31 cellular contexts compared by ENCODE assay signal in the genomic region with DNA sequence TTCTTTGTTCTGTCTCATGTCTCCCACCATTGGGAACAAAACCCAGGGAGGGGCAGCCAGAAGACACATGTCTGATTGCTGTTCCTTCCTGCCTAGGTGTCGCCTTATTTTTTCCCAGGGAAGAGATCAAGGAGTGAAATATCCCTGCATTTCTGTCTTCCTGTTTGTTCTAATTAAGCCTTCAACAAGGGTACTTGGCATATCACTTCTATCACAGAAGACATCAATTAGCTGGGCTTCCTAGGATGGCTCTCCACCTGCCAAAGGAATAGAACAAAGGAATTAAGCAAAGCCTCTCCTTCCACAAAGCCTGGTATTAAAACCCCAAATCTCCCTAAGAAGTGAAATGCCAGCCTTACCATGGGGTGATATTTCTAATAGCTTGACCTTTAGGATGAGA.
"Had no signal": no experiment of that assay in that cellular context is flagged by ENCODE, and none has a peak within 500 bp of the region (broad histone marks: within the 10 kb centered on the region; RNA-seq: fewer than 3 reads in every experiment).

No MANE protein-coding gene starts in this region.

- H3K27ac ChIP-seq: brain microvascular endothelial cell, KMS-11, Peyer's patch, WERI-Rb-1 had no signal

- H3K27ac Mint-ChIP-seq: activated CD4-positive, alpha-beta memory T cell treated with anti-CD3 and anti-CD28 coated beads, Interleukin-2, amount 10 ng/mL, durations not matched to agents 7 days and 5 days; activated CD8-positive, alpha-beta memory T cell treated with anti-CD3 and anti-CD28 coated beads, Interleukin-2, amount 10 ng/mL, durations not matched to agents 7 days and 5 days; activated naive CD8-positive, alpha-beta T cell treated with anti-CD3 and anti-CD28 coated beads for 36 hours had no signal

- DNase-seq: activated CD4-positive, alpha-beta memory T cell treated with anti-CD3 and anti-CD28 coated beads, Interleukin-2, amount 10 ng/mL, durations not matched to agents 7 days and 5 days; activated CD4-positive, alpha-beta T cell treated with anti-CD3 and anti-CD28 coated beads for 1 hour; activated CD4-positive, alpha-beta T cell treated with anti-CD3 and anti-CD28 coated beads for 48 hours; activated CD4-positive, CD25-positive, alpha-beta regulatory T cell; activated CD8-positive, alpha-beta memory T cell treated with anti-CD3 and anti-CD28 coated beads for 24 hours; activated CD8-positive, alpha-beta memory T cell treated with anti-CD3 and anti-CD28 coated beads, Interleukin-2, amount 10 ng/mL, durations not matched to agents 7 days and 5 days; activated CD8-positive, alpha-beta memory T cell treated with anti-CD3 and anti-CD28 coated beads, Interleukin-2, amount 50 U/mL, for 48 hours; activated effector memory CD4-positive, alpha-beta T cell treated with anti-CD3 and anti-CD28 coated beads, Interleukin-2, amount 50 U/mL, for 16 hours; activated naive CD4-positive, alpha-beta T cell; activated naive CD4-positive, alpha-beta T cell treated with anti-CD3 and anti-CD28 coated beads, Interleukin-2, amount 50 U/mL, for 16 hours; activated naive CD8-positive, alpha-beta T cell treated with anti-CD3 and anti-CD28 coated beads for 36 hours; activated T-cell treated with anti-CD3 and anti-CD28 coated beads, Interleukin-2, amount 50 U/mL, for 48 hours; amniotic stem cell; aorta; brain microvascular endothelial cell; central memory CD4-positive, alpha-beta T cell; NCI-H146; NCI-H187; NCI-H345; NCI-H524 treated with DMSO at 0.1 percent for 48 hours; NCI-H748 treated with DMSO at 0.1 percent for 48 hours; NK-92 treated with Interleukin-12 subunit alpha and Interleukin-12 subunit beta, amount 100 ng/mL, for 24 hours; PC-3; Peyer's patch; SHP77 treated with DMSO at 0.1 percent for 48 hours; T-cell; T-helper 2 cell; T1000; WERI-Rb-1 had no signal

- H3K36me3 ChIP-seq: brain microvascular endothelial cell, Peyer's patch, WERI-Rb-1 had no signal

- H3K27me3 ChIP-seq: brain microvascular endothelial cell, Peyer's patch had no signal

- H3K4me2 ChIP-seq: KMS-11 had no signal

- H3K4me1 Mint-ChIP-seq: activated CD4-positive, alpha-beta memory T cell treated with anti-CD3 and anti-CD28 coated beads, Interleukin-2, amount 10 ng/mL, durations not matched to agents 7 days and 5 days; activated CD8-positive, alpha-beta memory T cell treated with anti-CD3 and anti-CD28 coated beads, Interleukin-2, amount 10 ng/mL, durations not matched to agents 7 days and 5 days; activated naive CD8-positive, alpha-beta T cell treated with anti-CD3 and anti-CD28 coated beads for 36 hours had no signal

- H3K36me3 Mint-ChIP-seq: activated naive CD8-positive, alpha-beta T cell treated with anti-CD3 and anti-CD28 coated beads for 36 hours had no signal

- H3K9ac ChIP-seq: KMS-11 had no signal

- H3K4me3 Mint-ChIP-seq: activated CD4-positive, alpha-beta memory T cell treated with anti-CD3 and anti-CD28 coated beads, Interleukin-2, amount 10 ng/mL, durations not matched to agents 7 days and 5 days; activated CD8-positive, alpha-beta memory T cell treated with anti-CD3 and anti-CD28 coated beads, Interleukin-2, amount 10 ng/mL, durations not matched to agents 7 days and 5 days; activated naive CD8-positive, alpha-beta T cell treated with anti-CD3 and anti-CD28 coated beads for 36 hours; T-cell had no signal

- ATAC-seq: activated CD8-positive, alpha-beta memory T cell treated with anti-CD3 and anti-CD28 coated beads, Interleukin-2, amount 10 ng/mL, durations not matched to agents 7 days and 5 days; PC-3; SK-N-SH treated with all-trans-retinoic acid at 6 μM for 48 hours; T-cell had no signal

- H3K27me3 Mint-ChIP-seq: activated naive CD8-positive, alpha-beta T cell treated with anti-CD3 and anti-CD28 coated beads for 36 hours; T-cell had no signal

- H3K4me1 ChIP-seq: Peyer's patch had no signal

- H3K4me3 ChIP-seq: Peyer's patch had no signal

- H3K9me3 ChIP-seq: Peyer's patch had no signal
